Comparison of ENCODE assay signal across 8 cellular contexts in genomic region chr19:11380653-11381534, GRCh38. TPM values are rescaled to one million over a fixed set of nuclear protein-coding genes. Genes with fewer than 3 reads are reported as not detected.
DNase-seq lines count a peak whose midpoint lies in the region; ATAC-seq and TF ChIP-seq lines count a peak whose summit lies in the region.

No MANE protein-coding gene starts in this region.

- peak; percentile 56 for TF ChIP-seq CTCF in endothelial cell (IDR thresholded peaks at IDR 0.05; ENCODE audit: unreplicated experiment)

- H3K4me1 ChIP-seq in CD4-positive, alpha-beta memory T cell (ENCODE audit: insufficient read depth, low read length): peaks cover 53% of the 10 kb centered on the region

- no peaks in the 10 kb centered on the region for H3K27me3 ChIP-seq in CD4-positive, alpha-beta memory T cell (ENCODE audit: insufficient read depth, low read length)

- ATAC-seq in GM19438 (IDR thresholded peaks at IDR 0.05; ENCODE audit: low read depth, unreplicated experiment) (peak; percentile 71), HG03571 (IDR thresholded peaks at IDR 0.05; ENCODE audit: unreplicated experiment) (peak; percentile 58)

- POLR2A ChIA-PET in CD4-positive, alpha-beta memory T cell (lab: Charles Lee; ENCODE audit: partially characterized antibody): interaction anchor here (0.6 to 3.0 kb wide), 27 partner anchors 10 to 1425 kb away, joined by 3 to 32 read pairs (median 3); partner anchors contain the start of genes CCDC159, ECSIT, ELAVL3 and ELOF1

- peaks cover 6 to 10% of the 10 kb centered on the region in 2 donors for H3K36me3 Mint-ChIP-seq in CD4-positive, alpha-beta memory T cell
- H3K36me3 Mint-ChIP-seq in endothelial cell (ENCODE audit: low read depth, unreplicated experiment): peaks cover 10% of the 10 kb centered on the region

- peaks cover 25 to 41% (median 32%) of the 10 kb centered on the region in 4 donors for H3K4me1 Mint-ChIP-seq in CD4-positive, alpha-beta memory T cell
- H3K4me1 Mint-ChIP-seq in endothelial cell (ENCODE audit: unreplicated experiment): peaks cover 26% of the 10 kb centered on the region

- H3K9me3 Mint-ChIP-seq in CD4-positive, alpha-beta memory T cell: no peaks in the 10 kb centered on the region
- H3K9me3 Mint-ChIP-seq in endothelial cell (ENCODE audit: unreplicated experiment): no peaks in the 10 kb centered on the region

- CTCF ChIA-PET in CD4-positive, alpha-beta memory T cell (lab: Charles Lee; ENCODE audit: partially characterized antibody): interaction anchor here (0.5 to 5.0 kb wide), 32 partner anchors 9 to 606 kb away, joined by 3 to 49 read pairs (median 4); partner anchors contain the start of genes CCDC159, ELAVL3, LDLR and ODAD3

- H3K27me3 Mint-ChIP-seq in CD4-positive, alpha-beta memory T cell: peaks cover 9 to 11% of the 10 kb centered on the region in 2 donors
- peaks cover 13% of the 10 kb centered on the region for H3K27me3 Mint-ChIP-seq in endothelial cell (ENCODE audit: unreplicated experiment)

- no peaks in the 10 kb centered on the region for H3K36me3 ChIP-seq in CD4-positive, alpha-beta memory T cell (ENCODE audit: insufficient read depth, low read length)

- peak; percentile 99 for DNase-seq in CD4-positive, alpha-beta memory T cell
- DNase-seq in NOMO-1 treated with DMSO at 0.1 percent for 48 hours (lab: John Stamatoyannopoulos, UW; ENCODE audit: unreplicated experiment): peak; percentile 98
- DNase-seq in activated CD8-positive, alpha-beta memory T cell treated with anti-CD3 and anti-CD28 coated beads, Interleukin-2, amount 50 U/mL, for 24 hours (ENCODE audit: extremely low read depth): peak; percentile 94
- peak; percentile 90 for DNase-seq in endothelial cell (ENCODE audit: low spot score)
- peak; percentile 88 for DNase-seq in middle frontal gyrus (ENCODE audit: extremely low spot score, low spot score)
- DNase-seq in stimulated activated CD8-positive, alpha-beta memory T cell treated with anti-CD3 and anti-CD28 coated beads, Interleukin-2, amount 100 ng/mL, for 1 hour (ENCODE audit: low read depth in 2 of 2): peak; percentile 88 to 92

- no peaks in the 10 kb centered on the region for H3K9me3 ChIP-seq in CD4-positive, alpha-beta memory T cell (ENCODE audit: control insufficient read depth in 1 of 2, low read length in 2 of 2)

- peak overlapping the region; percentile 91 to 100 (median 99) for H3K27ac Mint-ChIP-seq in CD4-positive, alpha-beta memory T cell
- H3K27ac Mint-ChIP-seq in endothelial cell (ENCODE audit: unreplicated experiment): peak overlapping the region; percentile 76

- H3K4me3 ChIP-seq in CD4-positive, alpha-beta memory T cell (ENCODE audit: low read length in 2 of 2): peak overlapping the region; percentile 59 to 61

- H3K4me3 Mint-ChIP-seq in CD4-positive, alpha-beta memory T cell: peak overlapping the region; percentile 91 to 99 (median 98)
- H3K4me3 Mint-ChIP-seq in endothelial cell (ENCODE audit: unreplicated experiment): peak overlapping the region; percentile 94

- intact Hi-C loops in CD4-positive, alpha-beta memory T cell (cut with micrococcal nuclease): loop anchor here (1.0 to 5.0 kb wide), 7 partner anchors 35 to 206 kb away; partner anchors contain the start of genes CCDC159, ODAD3, PRKCSH and TMEM205

- peak overlapping the region; percentile 90 for H3K27ac ChIP-seq in CD4-positive, alpha-beta memory T cell (ENCODE audit: low read depth, low read length)

RNA-seq across cellular contexts. Expression of gene EPOR, which starts 3.2 kb away (rescaled TPM):
- 1 to 10 TPM; 8.4 to 8.8 TPM for total RNA-seq in CD4-positive, alpha-beta memory T cell
- polyA plus RNA-seq in CD4-positive, alpha-beta memory T cell: 10 to 100 TPM in 1 of 2 donors, 1 to 10 TPM in 1; 6.3 to 12.1 TPM
- 18.4 TPM for total RNA-seq in endothelial cell (ENCODE audit: unreplicated experiment)

RNA-seq across cellular contexts. Expression of gene SWSAP1, which starts 6.4 kb away (rescaled TPM):
- total RNA-seq in CD4-positive, alpha-beta memory T cell: 1 to 10 TPM; 4.0 to 4.8 TPM
- polyA plus RNA-seq in CD4-positive, alpha-beta memory T cell: 1 to 10 TPM; 6.4 to 6.5 TPM
- total RNA-seq in endothelial cell (ENCODE audit: unreplicated experiment): 3.3 TPM

RNA-seq across cellular contexts. Expression of gene PLPPR2, which starts 25.7 kb away (rescaled TPM):
- total RNA-seq in CD4-positive, alpha-beta memory T cell: 10 to 100 TPM; 10.9 to 12.2 TPM
- 1 to 10 TPM in 1 of 2 donors, under 1 TPM in 1; 0.16 to 1.1 TPM for polyA plus RNA-seq in CD4-positive, alpha-beta memory T cell
- 13.7 TPM for total RNA-seq in endothelial cell (ENCODE audit: unreplicated experiment)

RNA-seq across cellular contexts. Expression of gene CCDC159, which starts 34.6 kb away (rescaled TPM):
- 10 to 100 TPM; 90.7 to 91.8 TPM for total RNA-seq in CD4-positive, alpha-beta memory T cell
- 10 to 100 TPM in 1 of 2 donors, 1 to 10 TPM in 1; 9.2 to 16.8 TPM for polyA plus RNA-seq in CD4-positive, alpha-beta memory T cell
- total RNA-seq in endothelial cell (ENCODE audit: unreplicated experiment): 22.3 TPM

RNA-seq across cellular contexts. Expression of gene TMEM205, which starts 34.8 kb away (rescaled TPM):
- total RNA-seq in CD4-positive, alpha-beta memory T cell: 10 to 100 TPM; 26.1 to 28.5 TPM
- polyA plus RNA-seq in CD4-positive, alpha-beta memory T cell: 10 to 100 TPM; 56.1 to 86.3 TPM
- 68.9 TPM for total RNA-seq in endothelial cell (ENCODE audit: unreplicated experiment)

Comparison
In these comparisons a context has a peak if more than half of its experiments do, and no peak if none do; other contexts are left out.
1. Peak in every context shown above with its lines: DNase-seq, ATAC-seq, H3K4me3 ChIP-seq and H3K27ac ChIP-seq.